Comparison of ENCODE assay signal across 9 cellular contexts in genomic region chr11:32420937-32421532, GRCh38. TPM values are rescaled to one million over a fixed set of nuclear protein-coding genes. Genes with fewer than 3 reads are reported as not detected.
DNase-seq lines count a peak whose midpoint lies in the region; ATAC-seq, FAIRE-seq and TF ChIP-seq lines count a peak whose summit lies in the region.
"Had no signal": no experiment of that assay in that cellular context is flagged by ENCODE, and none has a peak within 500 bp of the region (broad histone marks: within the 10 kb centered on the region; RNA-seq: fewer than 3 reads in every experiment).

No MANE protein-coding gene starts in this region.

- ATAC-seq in GM18861 (IDR thresholded peaks at IDR 0.05; ENCODE audit: unreplicated experiment): peak; percentile 92
- peak; percentile 91 for ATAC-seq in GM12878

- TF ChIP-seq RAD21 in GM12878 (IDR thresholded peaks at IDR 0.05; ENCODE audit: insufficient read depth, low read depth, low read length): no peak

- H3K9me3 ChIP-seq in Loucy (ENCODE audit: insufficient read depth, low read depth, low read length) (no peaks in the 10 kb centered on the region), GM12878 (replicated peaks; ENCODE audit: control insufficient read depth, insufficient read depth, low read length) (no peaks in the 10 kb centered on the region; the same call in 2 of the 3 replicates)

- H3K27me3 ChIP-seq in Loucy (ENCODE audit: insufficient read depth, low read length, poor library complexity, severe bottlenecking) (no peaks in the 10 kb centered on the region), GM12878 (replicated peaks in 1 of 2; ENCODE audit: control insufficient read depth in 2 of 2, insufficient read depth in 2 of 2, low read length in 1 of 2) (peaks cover 2 to 8% of the 10 kb centered on the region in 2 experiments; a peak in 3 of 4 replicates)

- H3K4me3 ChIP-seq in Loucy (ENCODE audit: low read length, poor library complexity, severe bottlenecking): peak overlapping the region; percentile 67
- H3K4me3 ChIP-seq in GM12878: no peak overlapping the region
- H3K4me3 ChIP-seq: SK-N-MC had no signal

- RAD21 ChIA-PET in GM12878 (lab: Charles Lee; ENCODE audit: unreplicated experiment): interaction anchor here (0.7 to 1.7 kb wide), 5 partner anchors 9 to 78 kb away, joined by 3 read pairs; no protein-coding TSS in a partner anchor

- no peak for TF ChIP-seq POLR2A in GM12878 (IDR thresholded peaks at IDR 0.05; ENCODE audit: low read depth, low read length)

- CTCF ChIA-PET in GM12878 (lab: Yijun Ruan, JAX): interaction anchor here (0.5 to 1.6 kb wide), 4 partner anchors 9 to 622 kb away, joined by 3 to 5 read pairs (median 3); no protein-coding TSS in a partner anchor

- H3K79me2 ChIP-seq in Loucy (ENCODE audit: insufficient read depth, low read length): 0 out of 2 replicates have a peak, but pooled peaks cover 6% of the 10 kb centered on the region
- no peaks in the 10 kb centered on the region for H3K79me2 ChIP-seq in GM12878 (ENCODE audit: control insufficient read depth, insufficient read depth, low read length)

- TF ChIP-seq CTCF in Loucy (conservative IDR thresholded peaks at IDR 0.05; ENCODE audit: low read length) (no peak), GM12878 (IDR thresholded peaks at IDR 0.05 in 2 of 3, conservative IDR thresholded peaks at IDR 0.05 in 1 of 3; ENCODE audit: control insufficient read depth in 2 of 3, extremely low read depth in 1 of 3, insufficient read depth in 1 of 3, low read depth in 3 of 3, low read length in 3 of 3) (no peak)

- peaks cover 94% of the 10 kb centered on the region for H3K4me1 ChIP-seq in Loucy (ENCODE audit: insufficient read depth, low read length, poor library complexity, severe bottlenecking)
- H3K4me1 ChIP-seq in GM12878 (ENCODE audit: control insufficient read depth, insufficient read depth, low read length): peaks cover 5% of the 10 kb centered on the region

- no peaks in the 10 kb centered on the region for H3K9me2 ChIP-seq in Loucy (replicated peaks; ENCODE audit: low read depth, low read length)

- no peak for FAIRE-seq in GM12878 (lab: Jason Lieb, UNC)

- 29% methylated on average over 9 of the region's 9 CpGs for WGBS in GM12878 (ENCODE audit: insufficient coverage, insufficient replicate concordance, low lambda C conversion rate, missing lambda C conversion rate)

- no TSS peak for BruUV-seq in GM12878 (replicated peaks; lab: Mats Ljungman, UMichigan)

- POLR2A ChIA-PET in GM12878 (lab: Charles Lee): interaction anchor here (0.5 to 1.0 kb wide), 2 partner anchors 11 to 78 kb away, joined by 3 read pairs; no protein-coding TSS in a partner anchor

- DNase-seq in H4 (ENCODE audit: low spot score) (peak; percentile 90), GM12878 (ENCODE audit: low read depth, low spot score) (peak; percentile 55), kidney glomerular epithelial cell (lab: John Stamatoyannopoulos, UW) (no peak), NCI-H2196 (lab: John Stamatoyannopoulos, UW; ENCODE audit: unreplicated experiment) (no peak), NCI-H2029 treated with DMSO at 0.1 percent for 48 hours (lab: John Stamatoyannopoulos, UW) (no peak), DMS79 (lab: John Stamatoyannopoulos, UW) (no peak)

- H3K27ac ChIP-seq in GM12878 (ENCODE audit: control insufficient read depth, insufficient read depth): no peak overlapping the region
- H3K27ac ChIP-seq: SK-N-MC had no signal

- no peaks in the 10 kb centered on the region for H4K20me1 ChIP-seq in Loucy (ENCODE audit: insufficient read depth, low read length, poor library complexity, severe bottlenecking)
- no peaks in the 10 kb centered on the region for H4K20me1 ChIP-seq in GM12878 (ENCODE audit: control insufficient read depth, insufficient read depth)

- peaks cover 29% of the 10 kb centered on the region for H3F3A ChIP-seq in Loucy (ENCODE audit: low read depth)

- no peak for TF ChIP-seq EP300 in GM12878 (IDR thresholded peaks at IDR 0.05; ENCODE audit: borderline replicate concordance in 1 of 2, control insufficient read depth in 1 of 2, low read depth in 2 of 2, low read length in 2 of 2)

- in situ Hi-C loops in GM12878 (cut with MboI): no loop called here

- intact Hi-C loops in GM12878 (cut with micrococcal nuclease; ENCODE audit: unreplicated experiment): no loop called here

- H3K36me3 ChIP-seq in Loucy (ENCODE audit: insufficient read depth, low read length) (no peaks in the 10 kb centered on the region), GM12878 (ENCODE audit: control insufficient read depth in 2 of 2, insufficient read depth in 2 of 2, low read length in 1 of 2) (no peaks in the 10 kb centered on the region)

- H3K9ac ChIP-seq in Loucy (ENCODE audit: low read depth, low read length, poor library complexity, severe bottlenecking): peak overlapping the region; percentile 94
- H3K9ac ChIP-seq in GM12878 (ENCODE audit: control insufficient read depth, insufficient read depth, low read length): no peak overlapping the region

- SMC1A ChIA-PET in GM12878 (lab: Charles Lee; ENCODE audit: uncharacterized antibody, unreplicated experiment): interaction anchor here (0.6 to 2.2 kb wide), 11 partner anchors 25 to 1314 kb away, joined by 3 to 8 read pairs (median 5); no protein-coding TSS in a partner anchor

- H2AFZ ChIP-seq in Loucy (ENCODE audit: low read length): no peak overlapping the region
- H2AFZ ChIP-seq in GM12878 (ENCODE audit: control insufficient read depth, low read depth, low read length): peak overlapping the region; percentile 80

- H3K4me2 ChIP-seq in Loucy (ENCODE audit: low read depth, low read length, poor library complexity, severe bottlenecking) (peak overlapping the region; percentile 84), GM12878 (ENCODE audit: control insufficient read depth, insufficient read depth) (peak overlapping the region; percentile 26)

TF ChIP-seq in GM12878, 131 proteins besides CTCF, POLR2A, EP300 and RAD21 (continues in another document):
- peak; percentile 83 for TF ChIP-seq RUNX3 (IDR thresholded peaks at IDR 0.05; ENCODE audit: low read length)
- 0 out of 2 replicates have a peak, but pooled peaks have one; percentile 29 for TF ChIP-seq RELB (IDR thresholded peaks at IDR 0.05; ENCODE audit: low read depth)
- peak; percentile 17 for TF ChIP-seq MEF2B (IDR thresholded peaks at IDR 0.05; ENCODE audit: partially characterized antibody, poor library complexity, severe bottlenecking)
- TF ChIP-seq MTA2 (IDR thresholded peaks at IDR 0.05; ENCODE audit: low read depth): peak; percentile 15; the same call in 1 of the 2 replicates
- no peak for TF ChIP-seq POLR2AphosphoS2 (IDR thresholded peaks at IDR 0.05; ENCODE audit: low read depth, low read length)
- TF ChIP-seq PAX5 (IDR thresholded peaks at IDR 0.05; ENCODE audit: borderline replicate concordance, low read depth, low read length): no peak

RNA-seq across cellular contexts. Expression of gene WT1, which starts 14.3 kb away (rescaled TPM):
- total RNA-seq in H4 (2014; rRNA removed; shearing (Covaris generic)): not detected in 2 replicates
- total RNA-seq in GM12878 (2013; cell fraction: nucleolus; rRNA removed): 0.40 and 0.56 TPM in 2 replicates
- total RNA-seq in GM12878 (2014; rRNA removed) (not detected in 2 replicates), GM12878 (2014; rRNA removed; fragmentation: Illumina TruSeq; extraction: Trizol) (0.05 TPM in 1 of 2 replicates, not detected in the other), GM12878 (2021) (not detected in 2 replicates)
- polyA plus RNA-seq in GM12878 (2011; ENCODE audit: low read depth): 0.09 TPM
- polyA plus RNA-seq in GM12878 (2011; rRNA removed) (0.37 and 0.69 TPM in 2 replicates), GM12878 (2014; fragmentation: Illumina TruSeq; extraction: Trizol) (not detected in 2 replicates), GM12878 (2014; fragmentation: Nextera tagmentation; extraction: Ambion mirVana) (not detected), GM12878 (2014; rRNA removed) (0.03 and 0.08 TPM in 2 replicates), GM12878 (2016; fragmentation: Nextera tagmentation; extraction: Ambion mirVana) (under 1 TPM in 1 of 2 experiments, not detected in 1; 0.07 TPM)
- polyA plus RNA-seq in GM12878 (2011; cell fraction: cytosol; rRNA removed): 0.30 and 0.39 TPM in 2 replicates
- 0.06 and 0.28 TPM in 2 replicates for polyA plus RNA-seq in GM12878 (2011; cell fraction: nucleus; rRNA removed)
- polyA plus RNA-seq in GM12878 (2012): 0.08 TPM in 1 of 2 replicates, not detected in the other
- 0.15 and 0.36 TPM in 2 replicates for polyA minus RNA-seq in GM12878 (2011; rRNA and poly(A)+ RNA removed)
- not detected in 2 replicates for polyA minus RNA-seq in GM12878 (2011; cell fraction: cytosol; rRNA and poly(A)+ RNA removed)
- polyA minus RNA-seq in GM12878 (2011; cell fraction: nucleus; rRNA and poly(A)+ RNA removed): 0.12 and 0.19 TPM in 2 replicates

Comparison
In these comparisons a context has a peak if more than half of its experiments do, and no peak if none do; other contexts are left out.
1. DNase-seq: peak in H4 (single experiment) and GM12878 (single experiment); none in kidney glomerular epithelial cell (single experiment), NCI-H2196 (single experiment), NCI-H2029 treated with DMSO at 0.1 percent for 48 hours (single experiment) and DMS79 (single experiment).